8 cellular contexts compared by ENCODE assay signal in the genomic region with DNA sequence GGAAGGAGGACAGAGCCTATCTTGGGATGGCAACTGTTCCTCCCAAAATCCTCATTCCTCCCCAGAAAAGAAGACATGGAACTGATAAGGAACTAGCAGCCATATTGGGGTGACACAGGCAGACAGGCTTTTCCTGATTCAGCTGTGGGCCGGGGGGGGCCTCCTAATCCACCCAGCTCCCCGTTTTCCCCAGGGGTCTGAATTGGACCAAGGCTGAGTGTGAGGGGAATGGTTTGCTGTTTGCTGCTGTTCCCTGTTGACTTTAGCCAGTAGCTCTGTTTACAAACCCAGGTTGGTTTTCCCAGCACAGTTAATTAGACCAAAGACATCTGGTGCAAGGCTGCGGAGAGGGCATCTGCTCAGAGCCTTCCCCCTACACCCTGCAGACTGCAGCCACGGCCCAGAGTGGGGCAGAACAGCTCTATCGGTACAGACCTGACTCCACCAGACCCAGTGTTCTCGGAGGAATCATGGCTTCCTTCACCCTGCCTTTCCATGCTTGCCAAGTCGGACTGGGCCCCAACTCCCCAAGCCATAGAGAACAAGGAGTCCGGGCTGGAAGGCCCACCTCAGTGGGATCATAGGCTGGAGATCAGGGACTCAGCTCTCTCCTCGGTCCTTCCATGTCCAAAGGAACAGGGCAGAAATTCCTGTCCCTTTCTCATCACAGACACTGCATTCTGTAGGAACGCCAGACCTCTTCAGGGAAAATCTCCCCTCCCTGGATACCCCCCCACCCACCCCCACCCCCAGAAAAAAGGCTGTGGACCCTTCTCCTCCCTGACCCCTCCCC. TPM values are rescaled to one million over a fixed set of nuclear protein-coding genes. Genes with fewer than 3 reads are reported as not detected.
DNase-seq lines count a peak whose midpoint lies in the region; ATAC-seq and TF ChIP-seq lines count a peak whose summit lies in the region.

No MANE protein-coding gene starts in this region.

- intact Hi-C loops in left ventricle myocardium inferior (cut with micrococcal nuclease): no loop called here
- intact Hi-C loops in Right ventricle myocardium superior (cut with DNase I): no loop called here
- intact Hi-C loops in lower lobe of right lung (cut with DNase I): no loop called here
- intact Hi-C loops in vagina (cut with DNase I): loop anchor here (2.0 kb wide), 1 partner anchor 79 kb away; no protein-coding TSS in a partner anchor
- intact Hi-C loops in posterior vena cava (cut with DNase I): no loop called here

- TF ChIP-seq POLR2A in vagina (IDR thresholded peaks at IDR 0.05): no peak

- ATAC-seq in Right ventricle myocardium superior (ENCODE audit: poor library complexity) (no peak), lower lobe of right lung (no peak), GM18867 (IDR thresholded peaks at IDR 0.05; ENCODE audit: unreplicated experiment) (no peak)

- TF ChIP-seq CTCF in left ventricle myocardium inferior (IDR thresholded peaks at IDR 0.05; ENCODE audit: borderline replicate concordance) (no peak), WERI-Rb-1 (IDR thresholded peaks at IDR 0.05; ENCODE audit: low read depth, low read length) (no peak), lower lobe of right lung (IDR thresholded peaks at IDR 0.05) (no peak), vagina (IDR thresholded peaks at IDR 0.05) (no peak)

- DNase-seq in left ventricle myocardium inferior (no peak), Right ventricle myocardium superior (no peak), WERI-Rb-1 (peak; percentile 69), lower lobe of right lung (no peak), vagina (ENCODE audit: extremely low spot score in 2 of 2) (no peak), posterior vena cava (ENCODE audit: low spot score) (no peak)
- DNase-seq in activated naive CD4-positive, alpha-beta T cell (lab: John Stamatoyannopoulos, UW): no peak

- H3K9me3 ChIP-seq in left ventricle myocardium inferior (replicated peaks) (no peaks in the 10 kb centered on the region), WERI-Rb-1 (ENCODE audit: severe bottlenecking) (peaks cover 2% of the 10 kb centered on the region), lower lobe of right lung (no peaks in the 10 kb centered on the region), vagina (no peaks in the 10 kb centered on the region)

- peak overlapping the region; percentile 87 for H3K4me3 ChIP-seq in left ventricle myocardium inferior
- peak overlapping the region; percentile 43 for H3K4me3 ChIP-seq in WERI-Rb-1 (ENCODE audit: low read depth, low read length)
- H3K4me3 ChIP-seq in lower lobe of right lung: no peak overlapping the region
- peak overlapping the region; percentile 68 to 88 for H3K4me3 ChIP-seq in vagina

- H3K27me3 ChIP-seq in left ventricle myocardium inferior (ENCODE audit: low read depth) (no peaks in the 10 kb centered on the region), WERI-Rb-1 (ENCODE audit: insufficient read depth, low read depth, severe bottlenecking) (peaks cover 26% of the 10 kb centered on the region), lower lobe of right lung (ENCODE audit: low read depth) (peaks cover 10% of the 10 kb centered on the region), vagina (no peaks in the 10 kb centered on the region)

- H3K36me3 ChIP-seq in left ventricle myocardium inferior (no peaks in the 10 kb centered on the region), WERI-Rb-1 (no peaks in the 10 kb centered on the region), lower lobe of right lung (no peaks in the 10 kb centered on the region), vagina (no peaks in the 10 kb centered on the region)

- peak overlapping the region; percentile 86 for H3K27ac ChIP-seq in left ventricle myocardium inferior (replicated peaks)
- H3K27ac ChIP-seq in WERI-Rb-1: 0 out of 2 replicates have a peak overlapping the region, but pooled peaks have one; percentile 3
- peak overlapping the region; percentile 21 for H3K27ac ChIP-seq in lower lobe of right lung
- peak overlapping the region; percentile 85 for H3K27ac ChIP-seq in vagina

- H3K4me1 ChIP-seq in left ventricle myocardium inferior (peaks cover 42% of the 10 kb centered on the region), lower lobe of right lung (peaks cover 13% of the 10 kb centered on the region), vagina (peaks cover 27% of the 10 kb centered on the region)

RNA-seq across cellular contexts. Expression of a gene that starts 1.7 kb away (rescaled TPM):
- total RNA-seq in left ventricle myocardium inferior: 88.7 TPM
- total RNA-seq in Right ventricle myocardium superior: 120 TPM
- total RNA-seq in lower lobe of right lung: 65.8 TPM
- 146 TPM for total RNA-seq in vagina
- total RNA-seq in posterior vena cava: 100 to 1,000 TPM; 137 to 169 TPM

Comparison
In these comparisons a context has a peak if more than half of its experiments do, and no peak if none do; other contexts are left out.
1. H3K27ac ChIP-seq: peak in every context shown above with its lines; median percentile 86 in left ventricle myocardium inferior; 85 in vagina; 21 in lower lobe of right lung; 3 in WERI-Rb-1.